ENCODE assay signal across 8 cellular contexts in genomic region chr19:56567274-56568120, GRCh38. TPM values are rescaled to one million over a fixed set of nuclear protein-coding genes. Genes with fewer than 3 reads are reported as not detected.
DNase-seq lines count a peak whose midpoint lies in the region; ATAC-seq and TF ChIP-seq lines count a peak whose summit lies in the region.

ZNF470 (plus strand) TSS chr19:56567468; CDS start chr19:56570312, 2,844 bp downstream.

- TF ChIP-seq CTCF in right lobe of liver (IDR thresholded peaks at IDR 0.05), result no peak

- peaks cover 0 to 8% of the 10 kb centered on the region in 2 donors for H3K4me1 ChIP-seq in duodenal mucosa (ENCODE audit: control insufficient read depth in 1 of 2, insufficient read depth in 2 of 2, low read length in 2 of 2)
- peaks cover 0 to 8% (median 0%) of the 10 kb centered on the region in 4 donors for H3K4me1 ChIP-seq in right lobe of liver

- peak within 1 kb of the TSS; percentile 60 to 64 for H3K9ac ChIP-seq in duodenal mucosa (ENCODE audit: low read depth in 1 of 2, low read length in 2 of 2)

- CTCF ChIA-PET in activated CD4-positive, alpha-beta memory T cell treated with anti-CD3 and anti-CD28 coated beads, Interleukin-2, amount 10 ng/mL, durations not matched to agents 7 days and 5 days (lab: Charles Lee), result no interaction called here

- peak within 1 kb of the TSS; percentile 89 for H3K4me3 Mint-ChIP-seq in activated CD4-positive, alpha-beta memory T cell treated with anti-CD3 and anti-CD28 coated beads, Interleukin-2, amount 10 ng/mL, durations not matched to agents 7 days and 5 days

- intact Hi-C loops in right lobe of liver (cut with DNase I), result no loop called here

- H3K27me3 Mint-ChIP-seq in activated CD4-positive, alpha-beta memory T cell treated with anti-CD3 and anti-CD28 coated beads, Interleukin-2, amount 10 ng/mL, durations not matched to agents 7 days and 5 days, result no peaks in the 10 kb centered on the region

- H3K4me1 Mint-ChIP-seq in activated CD4-positive, alpha-beta memory T cell treated with anti-CD3 and anti-CD28 coated beads, Interleukin-2, amount 10 ng/mL, durations not matched to agents 7 days and 5 days, result peaks cover 15% of the 10 kb centered on the region

- no peaks in the 10 kb centered on the region for H3K27me3 ChIP-seq in duodenal mucosa (ENCODE audit: control insufficient read depth in 1 of 2, insufficient read depth in 2 of 2, low read length in 2 of 2)
- no peaks in the 10 kb centered on the region for H3K27me3 ChIP-seq in right lobe of liver

- peak; percentile 82 for ATAC-seq in GM18861 (IDR thresholded peaks at IDR 0.05; ENCODE audit: unreplicated experiment)
- peak; percentile 96 for ATAC-seq in HG03095 (IDR thresholded peaks at IDR 0.05; ENCODE audit: unreplicated experiment)
- peak; percentile 99 for ATAC-seq in right lobe of liver

- peak within 1 kb of the TSS; percentile 78 for H3K27ac Mint-ChIP-seq in activated CD4-positive, alpha-beta memory T cell treated with anti-CD3 and anti-CD28 coated beads, Interleukin-2, amount 10 ng/mL, durations not matched to agents 7 days and 5 days

- peaks cover 61% of the 10 kb centered on the region for H3K9me3 Mint-ChIP-seq in activated CD4-positive, alpha-beta memory T cell treated with anti-CD3 and anti-CD28 coated beads, Interleukin-2, amount 10 ng/mL, durations not matched to agents 7 days and 5 days

- peaks cover 53% of the 10 kb centered on the region for H3K36me3 Mint-ChIP-seq in activated CD4-positive, alpha-beta memory T cell treated with anti-CD3 and anti-CD28 coated beads, Interleukin-2, amount 10 ng/mL, durations not matched to agents 7 days and 5 days (ENCODE audit: low read depth)

- peaks cover 61 to 81% of the 10 kb centered on the region in 2 donors for H3K9me3 ChIP-seq in duodenal mucosa (ENCODE audit: control insufficient read depth in 1 of 2, low read length in 2 of 2)
- H3K9me3 ChIP-seq in right lobe of liver, result peaks cover 0 to 57% (median 8%) of the 10 kb centered on the region in 4 donors

- peak; percentile 57 for DNase-seq in A172 (ENCODE audit: low spot score)
- DNase-seq in NCI-H510A treated with DMSO at 0.1 percent for 48 hours (lab: John Stamatoyannopoulos, UW), result peak; percentile 87
- DNase-seq in activated CD4-positive, alpha-beta memory T cell treated with anti-CD3 and anti-CD28 coated beads, Interleukin-2, amount 10 ng/mL, durations not matched to agents 7 days and 5 days, result peak; percentile 90
- DNase-seq in right lobe of liver, result peak; percentile 95 to 98 (median 97)
- DNase-seq in stimulated activated CD4-positive, alpha-beta T cell treated with anti-CD3 and anti-CD28 coated beads, Interleukin-4, amount 100 ng/mL, for 1 hour, result peak; percentile 88

- TF ChIP-seq POLR2A in right lobe of liver (IDR thresholded peaks at IDR 0.05), result peak; percentile 59

- WGBS in right lobe of liver (ENCODE audit: insufficient coverage, low coverage, low lambda C conversion rate, missing lambda C conversion rate), result 10% methylated on average over 22 of the region's 66 CpGs

- H3K36me3 ChIP-seq in duodenal mucosa (ENCODE audit: control insufficient read depth in 1 of 2, insufficient read depth in 2 of 2, low read length in 2 of 2), result peaks cover 23 to 27% of the 10 kb centered on the region in 2 donors
- H3K36me3 ChIP-seq in right lobe of liver, result peaks cover 0 to 24% (median 6%) of the 10 kb centered on the region in 4 donors

- H3K27ac ChIP-seq in duodenal mucosa (ENCODE audit: low read depth, low read length) (peak within 1 kb of the TSS; percentile 45), right lobe of liver (peak within 1 kb of the TSS; percentile 17 to 59 (median 56))

- POLR2A ChIA-PET in activated CD4-positive, alpha-beta memory T cell treated with anti-CD3 and anti-CD28 coated beads, Interleukin-2, amount 10 ng/mL, durations not matched to agents 7 days and 5 days (lab: Charles Lee), result interaction anchor here (1.0 to 1.2 kb wide), 2 partner anchors 27 to 163 kb away, joined by 3 read pairs; partner anchors contain the start of genes ZNF583 and ZNF71

- H3K4me3 ChIP-seq in duodenal mucosa (ENCODE audit: low read depth in 1 of 2, low read length in 2 of 2) (peak within 1 kb of the TSS; percentile 94 to 97), right lobe of liver (peak within 1 kb of the TSS; percentile 92 to 95 (median 95))

RNA-seq across cellular contexts. Expression of gene ZNF470, which starts in this region (rescaled TPM):
- total RNA-seq in A172 (2014; rRNA removed; shearing (Covaris generic)), result 0.67 and 0.98 TPM in 2 replicates
- 1 to 10 TPM; 2.5 TPM for total RNA-seq in activated CD4-positive, alpha-beta memory T cell treated with anti-CD3 and anti-CD28 coated beads, Interleukin-2, amount 10 ng/mL, durations not matched to agents 7 days and 5 days
- 1 to 10 TPM; 1.2 to 5.7 (median 2.9) TPM for total RNA-seq in right lobe of liver

Comparison
In these comparisons a context has a peak if more than half of its experiments do, and no peak if none do; other contexts are left out.
1. Peak in every context shown above with its lines: DNase-seq, ATAC-seq, H3K4me3 ChIP-seq and H3K27ac ChIP-seq.
2. Peak in DNase-seq in A172; RNA of the gene not detected or under 1 TPM.